ENCODE assay signal across 23 cellular contexts in genomic region chr21:38691626-38692025, GRCh38.
"Had no signal": no experiment of that assay in that cellular context is flagged by ENCODE, and none has a peak within 500 bp of the region (broad histone marks: within the 10 kb centered on the region; RNA-seq: fewer than 3 reads in every experiment).

No MANE protein-coding gene starts in this region.

- H3K4me1 Mint-ChIP-seq: endodermal cell, neural progenitor cell had no signal

- H3K27me3 ChIP-seq: neural progenitor cell, right lobe of liver had no signal

- H3K4me3 ChIP-seq: gastroesophageal sphincter, lung, neural progenitor cell, pancreas, prostate gland, right lobe of liver, stomach had no signal

- H3K9me3 ChIP-seq: gastroesophageal sphincter, pancreas, prostate gland, right lobe of liver, stomach had no signal

- H3K36me3 ChIP-seq: gastroesophageal sphincter, neural progenitor cell, pancreas, prostate gland, right lobe of liver, stomach had no signal

- H2AFZ ChIP-seq: neural progenitor cell had no signal

- H3K4me2 ChIP-seq: neural progenitor cell had no signal

- H3K36me3 Mint-ChIP-seq: natural killer cell treated with Interleukin-12 subunit alpha and Interleukin-12 subunit beta and Interleukin-15 and Interleukin-18, amount 100 ng/mL, for 72 hours; neural progenitor cell; type B pancreatic cell had no signal

- DNase-seq: effector CD4-positive, alpha-beta T cell; endodermal cell; foreskin fibroblast; glutamatergic neuron; hippocampal formation; left colon; left ventricle myocardium superior; mesenchymal stem cell; midbrain; nucleus accumbens; pancreas; retina; right lobe of liver; stimulated activated CD4-positive, alpha-beta T cell treated with anti-CD3 and anti-CD28 coated beads, Interleukin-12 subunit alpha, Interleukin-12 subunit beta, amount 100 ng/mL, for 4 hours; stimulated activated naive CD4-positive, alpha-beta T cell; stomach; substantia nigra had no signal

- H3K27ac Mint-ChIP-seq: endodermal cell; natural killer cell treated with Interleukin-12 subunit alpha and Interleukin-12 subunit beta and Interleukin-15 and Interleukin-18, amount 100 ng/mL, for 72 hours; neural progenitor cell; type B pancreatic cell had no signal

- H3K4me1 ChIP-seq: gastroesophageal sphincter, neural progenitor cell, pancreas, prostate gland, right lobe of liver, stomach had no signal

- H3K27ac ChIP-seq: gastroesophageal sphincter, neural progenitor cell, pancreas, prostate gland, right lobe of liver, stomach had no signal

- ATAC-seq: gastroesophageal sphincter; left colon; left ventricle myocardium superior; natural killer cell treated with Interleukin-12 subunit alpha and Interleukin-12 subunit beta and Interleukin-15 and Interleukin-18, amount 100 ng/mL, for 72 hours; pancreas; right lobe of liver had no signal

- H3K4me3 Mint-ChIP-seq: endodermal cell; natural killer cell treated with Interleukin-12 subunit alpha and Interleukin-12 subunit beta and Interleukin-15 and Interleukin-18, amount 100 ng/mL, for 72 hours; neural progenitor cell; type B pancreatic cell had no signal
